ENCODE assay signal across 15 cellular contexts in genomic region chr15:69941206-69941605, GRCh38.
DNase-seq lines count a peak whose midpoint lies in the region; ATAC-seq and TF ChIP-seq lines count a peak whose summit lies in the region.
"Had no signal": no experiment of that assay in that cellular context is flagged by ENCODE, and none has a peak within 500 bp of the region (broad histone marks: within the 10 kb centered on the region; RNA-seq: fewer than 3 reads in every experiment).

No MANE protein-coding gene starts in this region.

- WGBS in esophagus muscularis mucosa, result 94% methylated on average over 23 of the region's 24 CpGs
- WGBS in mesendoderm (ENCODE audit: extremely low coverage, insufficient coverage, low lambda C conversion rate), result no CpG with 5 or more reads among the region's 24 CpGs

- no peaks in the 10 kb centered on the region for H3K79me1 ChIP-seq in mesendoderm (ENCODE audit: low read length)

- H3K4ac ChIP-seq in mesendoderm (ENCODE audit: low read depth, low read length), result no peak overlapping the region

- peak; percentile 89 for DNase-seq in DMS 273 (lab: John Stamatoyannopoulos, UW; ENCODE audit: unreplicated experiment)
- no peak for DNase-seq in GM23338 (ENCODE audit: low spot score)
- peak; percentile 85 for DNase-seq in esophagus muscularis mucosa (ENCODE audit: extremely low spot score)
- DNase-seq in lower lobe of right lung, result no peak
- no peak for DNase-seq in SIG-M5 (lab: John Stamatoyannopoulos, UW)
- DNase-seq in mesendoderm, result no peak
- DNase-seq: CD4-positive, alpha-beta T cell; CD8-positive, alpha-beta memory T cell; DMS153; DND-41; H7; HCEC 1CT had no signal

- H2BK15ac ChIP-seq in mesendoderm (replicated peaks; ENCODE audit: low read depth), result no peak overlapping the region

- TF ChIP-seq EP300 in esophagus muscularis mucosa (IDR thresholded peaks at IDR 0.05), result no peak

- no peak overlapping the region for H3K9ac ChIP-seq in mesendoderm (ENCODE audit: low read length)
- H3K9ac ChIP-seq: BLaER1 had no signal

- no peaks in the 10 kb centered on the region for H3F3A ChIP-seq in GM23338 (replicated peaks; ENCODE audit: low read depth)

- no peaks in the 10 kb centered on the region for H3K9me3 Mint-ChIP-seq in GM23338
- H3K9me3 Mint-ChIP-seq: CD4-positive, alpha-beta T cell; CD8-positive, alpha-beta memory T cell had no signal

- no peak overlapping the region for H4K8ac ChIP-seq in mesendoderm (ENCODE audit: low read depth, low read length)

- ATAC-seq in GM23338 (no peak), lower lobe of right lung (no peak)

- H3K4me3 Mint-ChIP-seq in GM23338, result no peak overlapping the region
- H3K4me3 Mint-ChIP-seq: B cell; CD4-positive, alpha-beta T cell; CD8-positive, alpha-beta memory T cell had no signal

- peaks cover 2% of the 10 kb centered on the region; the same call in 1 of the 2 replicates for H3K9me2 ChIP-seq in GM23338 (ENCODE audit: insufficient read depth)

- no peak overlapping the region for H3K4me3 ChIP-seq in GM23338
- H3K4me3 ChIP-seq in esophagus muscularis mucosa, result no peak overlapping the region
- no peak overlapping the region for H3K4me3 ChIP-seq in lower lobe of right lung
- no peak overlapping the region for H3K4me3 ChIP-seq in mesendoderm (ENCODE audit: low read length)
- H3K4me3 ChIP-seq: BLaER1 had no signal

- TF ChIP-seq CTCF in GM23338 (conservative IDR thresholded peaks at IDR 0.05; ENCODE audit: low read depth in 2 of 2), result no peak
- TF ChIP-seq CTCF in esophagus muscularis mucosa (IDR thresholded peaks at IDR 0.05), result no peak
- TF ChIP-seq CTCF in lower lobe of right lung (IDR thresholded peaks at IDR 0.05), result no peak

- no peak overlapping the region for H3K27ac Mint-ChIP-seq in GM23338
- H3K27ac Mint-ChIP-seq: B cell; CD4-positive, alpha-beta T cell; CD8-positive, alpha-beta memory T cell had no signal

- H3K27ac ChIP-seq in GM23338 (ENCODE audit: low read depth) (no peak overlapping the region), esophagus muscularis mucosa (replicated peaks in 1 of 4) (no peak overlapping the region), lower lobe of right lung (no peak overlapping the region), mesendoderm (ENCODE audit: low read depth, low read length) (no peak overlapping the region)
- H3K27ac ChIP-seq: BLaER1, C4-2B had no signal

- H3K36me3 ChIP-seq in GM23338 (ENCODE audit: insufficient read depth), result no peaks in the 10 kb centered on the region
- no peaks in the 10 kb centered on the region for H3K36me3 ChIP-seq in esophagus muscularis mucosa
- no peaks in the 10 kb centered on the region for H3K36me3 ChIP-seq in lower lobe of right lung
- H3K36me3 ChIP-seq in mesendoderm (ENCODE audit: control insufficient read depth, insufficient read depth, low read length), result no peaks in the 10 kb centered on the region
- H3K36me3 ChIP-seq: BLaER1 had no signal

- H2BK5ac ChIP-seq in mesendoderm (ENCODE audit: low read length), result no peak overlapping the region

- H2AFZ ChIP-seq in GM23338, result 0 out of 2 replicates have a peak overlapping the region, but pooled peaks have one; percentile 80

- no peak overlapping the region for H2AK5ac ChIP-seq in mesendoderm (ENCODE audit: low read length)

- H4K20me1 ChIP-seq in GM23338 (replicated peaks; ENCODE audit: insufficient read depth), result no peaks in the 10 kb centered on the region
- H4K20me1 ChIP-seq: BLaER1 had no signal

- H3K36me3 Mint-ChIP-seq in GM23338 (ENCODE audit: low read depth), result no peaks in the 10 kb centered on the region
- H3K36me3 Mint-ChIP-seq: CD8-positive, alpha-beta memory T cell had no signal

- no peak overlapping the region for H3K23ac ChIP-seq in mesendoderm (ENCODE audit: low read length)

- H3K18ac ChIP-seq in mesendoderm (ENCODE audit: low read length), result no peak overlapping the region

- peaks cover 18% of the 10 kb centered on the region for H3K4me1 Mint-ChIP-seq in GM23338
- H3K4me1 Mint-ChIP-seq: CD8-positive, alpha-beta memory T cell had no signal

- peaks cover 4% of the 10 kb centered on the region for H3K27me3 Mint-ChIP-seq in GM23338 (ENCODE audit: insufficient read depth, low read depth, poor library complexity)
- H3K27me3 Mint-ChIP-seq: CD4-positive, alpha-beta T cell had no signal

- no peaks in the 10 kb centered on the region for H3K79me2 ChIP-seq in GM23338 (replicated peaks; ENCODE audit: insufficient read depth)
- no peaks in the 10 kb centered on the region for H3K79me2 ChIP-seq in mesendoderm (ENCODE audit: control insufficient read depth, insufficient read depth, low read length)

- H4K5ac ChIP-seq in mesendoderm (ENCODE audit: low read length), result no peak overlapping the region

- H3K4me2 ChIP-seq in GM23338 (no peak overlapping the region), mesendoderm (ENCODE audit: low read length) (no peak overlapping the region)
- H3K4me2 ChIP-seq: BLaER1 had no signal

- H3K4me1 ChIP-seq in GM23338 (ENCODE audit: insufficient read depth) (peaks cover 13% of the 10 kb centered on the region), esophagus muscularis mucosa (no peaks in the 10 kb centered on the region), lower lobe of right lung (no peaks in the 10 kb centered on the region), mesendoderm (ENCODE audit: control insufficient read depth, low read depth, low read length) (peaks cover 4% of the 10 kb centered on the region)

- H2BK120ac ChIP-seq in mesendoderm (ENCODE audit: low read depth, low read length), result no peak overlapping the region

- H3K27me3 ChIP-seq in GM23338 (ENCODE audit: insufficient read depth) (no peaks in the 10 kb centered on the region), esophagus muscularis mucosa (no peaks in the 10 kb centered on the region), lower lobe of right lung (ENCODE audit: low read depth) (no peaks in the 10 kb centered on the region), mesendoderm (ENCODE audit: insufficient read depth, low read length, poor library complexity) (no peaks in the 10 kb centered on the region)
- H3K27me3 ChIP-seq: BLaER1 had no signal

- no peak for TF ChIP-seq POLR2A in esophagus muscularis mucosa (IDR thresholded peaks at IDR 0.05; ENCODE audit: low read depth)

- H3K56ac ChIP-seq in mesendoderm (ENCODE audit: low read length), result no peak overlapping the region

- H3K9me3 ChIP-seq in esophagus muscularis mucosa (no peaks in the 10 kb centered on the region), lower lobe of right lung (no peaks in the 10 kb centered on the region)
- H3K9me3 ChIP-seq: BLaER1 had no signal

- intact Hi-C loops in esophagus muscularis mucosa (cut with DNase I), result no loop called here
- intact Hi-C loops in lower lobe of right lung (cut with DNase I), result no loop called here

TF ChIP-seq in GM23338, 12 proteins besides CTCF, POLR2A, EP300 and RAD21 (continues in another document):
- no peak for TF ChIP-seq ETS1 (IDR thresholded peaks at IDR 0.05)
- no peak for TF ChIP-seq NANOG (IDR thresholded peaks at IDR 0.05; ENCODE audit: borderline replicate concordance)
- TF ChIP-seq STAT1 (IDR thresholded peaks at IDR 0.05; ENCODE audit: unreplicated experiment), result no peak
- TF ChIP-seq JUNB (IDR thresholded peaks at IDR 0.05; ENCODE audit: unreplicated experiment), result no peak
- TF ChIP-seq ZNF114 (CRISPR knock-in tag; IDR thresholded peaks at IDR 0.05), result no peak
- TF ChIP-seq REST (IDR thresholded peaks at IDR 0.05; ENCODE audit: unreplicated experiment), result no peak
- TF ChIP-seq EZH2 (IDR thresholded peaks at IDR 0.05; ENCODE audit: low read depth, unreplicated experiment), result no peak
- TF ChIP-seq CREB1 (CRISPR knock-in tag; IDR thresholded peaks at IDR 0.05; ENCODE audit: low read depth), result no peak
- no peak for TF ChIP-seq POLR2AphosphoS5 (IDR thresholded peaks at IDR 0.05; ENCODE audit: low read depth)
- TF ChIP-seq ZNF331 (CRISPR knock-in tag; IDR thresholded peaks at IDR 0.05; ENCODE audit: low read depth), result no peak

Comparison
In these comparisons a context has a peak if more than half of its experiments do, and no peak if none do; other contexts are left out.
1. DNase-seq: peak in DMS 273 (single experiment) and esophagus muscularis mucosa (single experiment); none in GM23338 (single experiment), lower lobe of right lung (single experiment), SIG-M5 (single experiment) and mesendoderm (single experiment).